Comparison of ENCODE assay signal across 1 cellular context in the genomic region with DNA sequence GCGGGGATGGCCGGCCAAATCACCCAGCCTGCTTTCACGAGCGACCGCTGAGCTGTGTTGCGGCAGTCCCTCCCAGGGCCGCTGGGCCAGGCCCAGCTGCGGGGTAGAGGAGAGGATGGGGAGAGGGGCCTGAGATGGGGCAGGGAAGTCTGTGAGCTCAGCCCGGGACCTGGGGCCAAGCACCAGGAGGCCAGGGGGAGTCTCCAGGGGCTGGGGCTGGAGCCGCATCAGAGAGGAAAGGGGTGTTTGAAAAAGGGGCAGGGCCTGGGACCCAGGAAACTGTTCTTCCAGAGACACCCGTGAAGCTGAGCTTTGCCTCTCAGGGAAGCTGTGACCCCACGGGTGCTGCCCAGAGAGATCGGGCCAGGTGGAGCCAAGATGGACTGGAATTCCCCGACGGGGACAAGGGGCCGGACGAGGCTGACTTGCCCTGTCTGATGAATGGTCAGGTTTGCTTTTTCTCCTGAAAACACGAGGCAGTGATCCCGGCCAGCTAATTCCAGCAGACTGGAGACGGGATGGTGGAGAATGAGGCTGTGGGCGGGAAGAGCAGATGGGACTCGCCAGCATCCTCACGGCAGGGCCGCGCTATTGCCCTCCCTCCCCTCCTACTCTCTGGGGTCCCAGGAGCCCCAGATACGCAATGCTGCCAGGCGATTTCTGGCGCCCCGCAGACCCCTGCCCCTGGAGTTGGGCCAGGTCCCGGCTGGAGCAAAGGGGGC.
TF ChIP-seq lines count a peak whose summit lies in the region.

No MANE protein-coding gene starts in this region.

TF ChIP-seq in IMR-90, 13 proteins besides CTCF, POLR2A, EP300 and RAD21:
- TF ChIP-seq BHLHE40 (IDR thresholded peaks at IDR 0.05; ENCODE audit: low read depth, low read length) (no peak), MAZ (IDR thresholded peaks at IDR 0.05; ENCODE audit: borderline replicate concordance, low read depth, low read length) (peak; percentile 36; the same call in 1 of the 2 replicates)
TF ChIP-seq in IMR-90: peak in this region for 1.
